Comparison of ENCODE assay signal across 13 cellular contexts in genomic region chr19:35168261-35168660, GRCh38. TPM values are rescaled to one million over a fixed set of nuclear protein-coding genes. Genes with fewer than 3 reads are reported as not detected.
A peak's percentile ranks its signal among the peaks of the same experiment; 100 is the strongest.
DNase-seq lines count a peak whose midpoint lies in the region; ATAC-seq and TF ChIP-seq lines count a peak whose summit lies in the region.
"Had no signal": no experiment of that assay in that cellular context is flagged by ENCODE, and none has a peak within 500 bp of the region (broad histone marks: within the 10 kb centered on the region; RNA-seq: fewer than 3 reads in every experiment).

No MANE protein-coding gene starts in this region.

- peak overlapping the region; percentile 75 to 80 for H3K27ac ChIP-seq in breast epithelium

- H3K4me3 Mint-ChIP-seq in activated CD8-positive, alpha-beta memory T cell treated with anti-CD3 and anti-CD28 coated beads, Interleukin-2, amount 10 ng/mL, durations not matched to agents 7 days and 5 days = no peak overlapping the region

- ATAC-seq in activated CD8-positive, alpha-beta memory T cell treated with anti-CD3 and anti-CD28 coated beads, Interleukin-2, amount 10 ng/mL, durations not matched to agents 7 days and 5 days = no peak

- H3K36me3 ChIP-seq in breast epithelium = no peaks in the 10 kb centered on the region

- H3K4me1 Mint-ChIP-seq in activated CD8-positive, alpha-beta memory T cell treated with anti-CD3 and anti-CD28 coated beads, Interleukin-2, amount 10 ng/mL, durations not matched to agents 7 days and 5 days = peaks cover 28% of the 10 kb centered on the region

- H3K4me3 ChIP-seq in breast epithelium = no peak overlapping the region

- TF ChIP-seq POLR2A in breast epithelium (IDR thresholded peaks at IDR 0.05) = no peak

- no peaks in the 10 kb centered on the region for H3K4me1 ChIP-seq in breast epithelium

- intact Hi-C loops in breast epithelium (cut with DNase I; ENCODE audit: low total_unique reads) = no loop called here

- CTCF ChIA-PET in activated CD8-positive, alpha-beta memory T cell treated with anti-CD3 and anti-CD28 coated beads, Interleukin-2, amount 10 ng/mL, durations not matched to agents 7 days and 5 days (lab: Charles Lee) = interaction anchor here (0.9 to 1.1 kb wide), 2 partner anchors 27 to 33 kb away, joined by 3 read pairs; no protein-coding TSS in a partner anchor

- no peak for TF ChIP-seq CTCF in breast epithelium (IDR thresholded peaks at IDR 0.05)

- H3K27me3 Mint-ChIP-seq in activated CD8-positive, alpha-beta memory T cell treated with anti-CD3 and anti-CD28 coated beads, Interleukin-2, amount 10 ng/mL, durations not matched to agents 7 days and 5 days = no peaks in the 10 kb centered on the region

- H3K9me3 ChIP-seq in breast epithelium = peaks cover 13 to 24% of the 10 kb centered on the region in 2 donors

- peaks cover 16% of the 10 kb centered on the region for H3K9me3 Mint-ChIP-seq in activated CD8-positive, alpha-beta memory T cell treated with anti-CD3 and anti-CD28 coated beads, Interleukin-2, amount 10 ng/mL, durations not matched to agents 7 days and 5 days (ENCODE audit: low read depth)

- H3K36me3 Mint-ChIP-seq in activated CD8-positive, alpha-beta memory T cell treated with anti-CD3 and anti-CD28 coated beads, Interleukin-2, amount 10 ng/mL, durations not matched to agents 7 days and 5 days = peaks cover 80% of the 10 kb centered on the region

- peak overlapping the region; percentile 26 for H3K27ac Mint-ChIP-seq in activated CD8-positive, alpha-beta memory T cell treated with anti-CD3 and anti-CD28 coated beads, Interleukin-2, amount 10 ng/mL, durations not matched to agents 7 days and 5 days

- no peaks in the 10 kb centered on the region for H3K27me3 ChIP-seq in breast epithelium

- DNase-seq in activated CD8-positive, alpha-beta memory T cell treated with anti-CD3 and anti-CD28 coated beads, Interleukin-2, amount 10 ng/mL, durations not matched to agents 7 days and 5 days = no peak
- no peak for DNase-seq in activated CD8-positive, alpha-beta memory T cell treated with anti-CD3 and anti-CD28 coated beads, Interleukin-2, amount 50 U/mL, for 4 hours
- peak; percentile 63 for DNase-seq in NCI-H345 treated with DMSO at 0.1 percent for 48 hours (lab: John Stamatoyannopoulos, UW; ENCODE audit: unreplicated experiment)
- peak in 1 of 2 donors; percentile 74 for DNase-seq in breast epithelium (ENCODE audit: low spot score in 2 of 2)
- DNase-seq in stimulated activated CD8-positive, alpha-beta memory T cell treated with anti-CD3 and anti-CD28 coated beads, Interleukin-4, amount 100 ng/mL, for 48 hours = peak; percentile 22
- no peak for DNase-seq in RKO (ENCODE audit: low spot score)
- no peak for DNase-seq in SW480 (ENCODE audit: low spot score)
- DNase-seq in NCI-H2227 treated with DMSO at 0.1 percent for 48 hours (lab: John Stamatoyannopoulos, UW) = no peak
- DNase-seq: kidney glomerular epithelial cell, NCI-H1417, occipital lobe, substantia nigra had no signal

RNA-seq across cellular contexts. Expression of gene FXYD5, which starts 13.7 kb away (rescaled TPM):
- 100 to 1,000 TPM; 262 to 354 TPM for total RNA-seq in activated CD8-positive, alpha-beta memory T cell treated with anti-CD3 and anti-CD28 coated beads, Interleukin-2, amount 10 ng/mL, durations not matched to agents 7 days and 5 days
- total RNA-seq in breast epithelium = 10 to 100 TPM; 52.4 to 56.7 (median 56.2) TPM
- total RNA-seq: occipital lobe had no signal

RNA-seq across cellular contexts. Expression of gene FXYD7, which starts 25.2 kb away (rescaled TPM):
- 1 to 10 TPM; 1.1 to 1.9 TPM for total RNA-seq in activated CD8-positive, alpha-beta memory T cell treated with anti-CD3 and anti-CD28 coated beads, Interleukin-2, amount 10 ng/mL, durations not matched to agents 7 days and 5 days
- total RNA-seq in breast epithelium = not detected
- total RNA-seq: fibroblast of lung had no signal

RNA-seq across cellular contexts. Expression of gene FXYD1, which starts 29.6 kb away (rescaled TPM):
- total RNA-seq in activated CD8-positive, alpha-beta memory T cell treated with anti-CD3 and anti-CD28 coated beads, Interleukin-2, amount 10 ng/mL, durations not matched to agents 7 days and 5 days = under 1 TPM in 1 of 2 experiments, not detected in 1; 0.61 TPM
- 10 to 100 TPM; 15.5 to 75.5 (median 34.7) TPM for total RNA-seq in breast epithelium
- total RNA-seq: occipital lobe had no signal

RNA-seq across cellular contexts. Expression of gene LGI4, which starts 33.4 kb away (rescaled TPM):
- not detected for total RNA-seq in activated CD8-positive, alpha-beta memory T cell treated with anti-CD3 and anti-CD28 coated beads, Interleukin-2, amount 10 ng/mL, durations not matched to agents 7 days and 5 days
- 10 to 100 TPM in 1 of 3 donors, 1 to 10 TPM in 2; 4.3 to 37.8 (median 5.3) TPM for total RNA-seq in breast epithelium

RNA-seq across cellular contexts. Expression of gene FXYD3, which starts 52.6 kb away (rescaled TPM):
- not detected for total RNA-seq in activated CD8-positive, alpha-beta memory T cell treated with anti-CD3 and anti-CD28 coated beads, Interleukin-2, amount 10 ng/mL, durations not matched to agents 7 days and 5 days
- 100 to 1,000 TPM in 2 of 3 donors, not detected in 1; 135 to 318 TPM for total RNA-seq in breast epithelium
- total RNA-seq: fibroblast of lung, occipital lobe had no signal

Comparison
In these comparisons a context has a peak if more than half of its experiments do, and no peak if none do; other contexts are left out.
1. DNase-seq: peak in NCI-H345 treated with DMSO at 0.1 percent for 48 hours (single experiment) and stimulated activated CD8-positive, alpha-beta memory T cell treated with anti-CD3 and anti-CD28 coated beads, Interleukin-4, amount 100 ng/mL, for 48 hours (single experiment); none in activated CD8-positive, alpha-beta memory T cell treated with anti-CD3 and anti-CD28 coated beads, Interleukin-2, amount 10 ng/mL, durations not matched to agents 7 days and 5 days (single experiment), activated CD8-positive, alpha-beta memory T cell treated with anti-CD3 and anti-CD28 coated beads, Interleukin-2, amount 50 U/mL, for 4 hours (single experiment), RKO (single experiment), SW480 (single experiment) and NCI-H2227 treated with DMSO at 0.1 percent for 48 hours (single experiment).
2. RNA of gene FXYD5, which starts 13.7 kb away (total RNA-seq): 262 to 354 TPM in activated CD8-positive, alpha-beta memory T cell treated with anti-CD3 and anti-CD28 coated beads, Interleukin-2, amount 10 ng/mL, durations not matched to agents 7 days and 5 days; 52.4 to 56.7 TPM in breast epithelium; every median in the first group is over 4 times any median in the second.
3. RNA of gene FXYD1, which starts 29.6 kb away (total RNA-seq): 15.5 to 75.5 TPM in breast epithelium; 0.61 TPM in activated CD8-positive, alpha-beta memory T cell treated with anti-CD3 and anti-CD28 coated beads, Interleukin-2, amount 10 ng/mL, durations not matched to agents 7 days and 5 days; every median in the first group is over 10 times any median in the second.